Comparison of ENCODE assay signal across 20 cellular contexts in the genomic region with DNA sequence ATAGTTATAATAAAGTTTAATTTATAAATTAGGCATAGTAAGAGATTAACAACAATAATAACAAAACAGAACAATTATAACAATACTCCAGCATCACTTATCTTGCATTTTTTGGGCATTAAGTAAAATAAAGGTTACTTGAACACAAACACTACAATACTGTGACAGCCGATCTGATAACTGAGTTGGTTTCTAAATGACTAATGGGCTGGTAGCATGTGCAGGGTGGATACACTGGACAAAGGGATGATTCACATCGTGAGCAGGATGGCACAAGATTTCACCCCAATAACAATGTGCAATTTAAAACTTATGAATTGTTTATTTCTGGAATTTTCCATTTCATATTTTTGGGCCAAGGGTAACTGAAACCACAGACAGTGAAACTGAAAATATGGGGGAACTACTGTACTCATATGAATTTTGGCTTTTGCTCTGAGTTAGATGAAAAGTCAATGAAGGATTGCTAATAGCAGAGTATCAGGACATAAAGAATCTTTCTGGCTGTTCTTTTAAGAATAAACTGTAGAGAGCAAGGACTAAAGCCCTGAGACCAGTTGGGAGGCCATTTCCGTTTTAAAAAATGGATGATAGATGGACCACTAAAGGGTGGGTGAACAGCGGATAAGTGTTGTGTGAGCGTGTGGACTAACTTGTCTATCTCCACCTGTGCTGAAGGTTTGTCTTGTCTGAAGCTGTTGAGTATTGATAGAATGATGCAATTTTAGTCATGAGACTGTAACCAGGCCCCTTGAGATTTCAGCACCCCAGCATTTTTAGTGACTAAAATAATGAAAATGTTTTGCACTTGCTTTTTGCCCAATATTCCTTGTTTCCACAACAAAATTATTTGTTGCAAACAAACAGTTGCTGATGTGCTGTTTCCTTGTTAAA. TPM values are rescaled to one million over a fixed set of nuclear protein-coding genes. Genes with fewer than 3 reads are reported as not detected.
DNase-seq lines count a peak whose midpoint lies in the region; ATAC-seq lines count a peak whose summit lies in the region.
"Had no signal": no experiment of that assay in that cellular context is flagged by ENCODE, and none has a peak within 500 bp of the region (broad histone marks: within the 10 kb centered on the region; RNA-seq: fewer than 3 reads in every experiment).

No MANE protein-coding gene starts in this region.

- peak; percentile 35 to 53 for ATAC-seq in activated T-cell treated with anti-CD3 and anti-CD28 coated beads, Interleukin-2, amount 50 U/mL, for 4 hours
- ATAC-seq in HG03432 (IDR thresholded peaks at IDR 0.05; ENCODE audit: unreplicated experiment) (peak; percentile 57), HG03342 (IDR thresholded peaks at IDR 0.05; ENCODE audit: unreplicated experiment) (no peak)
- peak; percentile 63 for ATAC-seq in stimulated activated effector memory CD8-positive, alpha-beta T cell treated with anti-CD3 and anti-CD28 coated beads, Interleukin-12 subunit alpha, Interleukin-12 subunit beta, amount 100 ng/mL, for 72 hours

- H3K27me3 Mint-ChIP-seq in activated T-cell treated with anti-CD3 and anti-CD28 coated beads, Interleukin-2, amount 50 U/mL, for 4 hours (ENCODE audit: low read depth) = peaks cover 30% of the 10 kb centered on the region

- no peaks in the 10 kb centered on the region for H3K9me3 Mint-ChIP-seq in activated T-cell treated with anti-CD3 and anti-CD28 coated beads, Interleukin-2, amount 50 U/mL, for 4 hours
- H3K9me3 Mint-ChIP-seq in stimulated activated effector memory CD8-positive, alpha-beta T cell treated with anti-CD3 and anti-CD28 coated beads, Interleukin-12 subunit alpha, Interleukin-12 subunit beta, amount 100 ng/mL, for 72 hours = no peaks in the 10 kb centered on the region

- no peaks in the 10 kb centered on the region for H3K4me1 Mint-ChIP-seq in activated T-cell treated with anti-CD3 and anti-CD28 coated beads, Interleukin-2, amount 50 U/mL, for 4 hours (ENCODE audit: low read depth)
- no peaks in the 10 kb centered on the region for H3K4me1 Mint-ChIP-seq in stimulated activated effector memory CD8-positive, alpha-beta T cell treated with anti-CD3 and anti-CD28 coated beads, Interleukin-12 subunit alpha, Interleukin-12 subunit beta, amount 100 ng/mL, for 72 hours

- no peak for DNase-seq in activated T-cell treated with anti-CD3 and anti-CD28 coated beads, Interleukin-2, amount 50 U/mL, for 4 hours
- DNase-seq in activated T-cell treated with anti-CD3 and anti-CD28 coated beads, Interleukin-2, amount 50 U/mL, for 1 hour = no peak
- DNase-seq in amniotic epithelial cell (ENCODE audit: low read depth) (peak; percentile 14), NCI-H748 treated with DMSO at 0.1 percent for 48 hours (lab: John Stamatoyannopoulos, UW) (no peak)
- no peak for DNase-seq in stimulated activated effector memory CD8-positive, alpha-beta T cell treated with anti-CD3 and anti-CD28 coated beads, Interleukin-12 subunit alpha, Interleukin-12 subunit beta, amount 100 ng/mL, for 72 hours (ENCODE audit: low spot score in 2 of 2)
- no peak for DNase-seq in stimulated activated CD4-positive, alpha-beta T cell treated with anti-CD3 and anti-CD28 coated beads, Interleukin-2, amount 100 ng/mL, for 24 hours
- DNase-seq: cerebellar nuclear complex, COR-L47, endodermal cell, islet precursor cell, NCI-H146, NCI-H510A treated with DMSO at 0.1 percent for 48 hours, OCI-M1, thyroid gland, WERI-Rb-1 had no signal

- no peak overlapping the region for H3K27ac Mint-ChIP-seq in stimulated activated effector memory CD8-positive, alpha-beta T cell treated with anti-CD3 and anti-CD28 coated beads, Interleukin-12 subunit alpha, Interleukin-12 subunit beta, amount 100 ng/mL, for 72 hours
- H3K27ac Mint-ChIP-seq: endodermal cell, mesothelial cell of epicardium had no signal

- no peak overlapping the region for H3K4me3 Mint-ChIP-seq in activated T-cell treated with anti-CD3 and anti-CD28 coated beads, Interleukin-2, amount 50 U/mL, for 4 hours
- no peak overlapping the region for H3K4me3 Mint-ChIP-seq in stimulated activated effector memory CD8-positive, alpha-beta T cell treated with anti-CD3 and anti-CD28 coated beads, Interleukin-12 subunit alpha, Interleukin-12 subunit beta, amount 100 ng/mL, for 72 hours
- H3K4me3 Mint-ChIP-seq: endodermal cell, mesothelial cell of epicardium had no signal

- H3K36me3 Mint-ChIP-seq in activated T-cell treated with anti-CD3 and anti-CD28 coated beads, Interleukin-2, amount 50 U/mL, for 4 hours (ENCODE audit: insufficient read depth) = no peaks in the 10 kb centered on the region
- H3K36me3 Mint-ChIP-seq in stimulated activated effector memory CD8-positive, alpha-beta T cell treated with anti-CD3 and anti-CD28 coated beads, Interleukin-12 subunit alpha, Interleukin-12 subunit beta, amount 100 ng/mL, for 72 hours = no peaks in the 10 kb centered on the region
- H3K36me3 Mint-ChIP-seq: mesothelial cell of epicardium had no signal

RNA-seq across cellular contexts. Expression of a gene that starts 8.2 kb away (rescaled TPM):
- not detected for total RNA-seq in activated T-cell treated with anti-CD3 and anti-CD28 coated beads, Interleukin-2, amount 50 U/mL, for 4 hours
- total RNA-seq: endodermal cell, glomerular endothelial cell, mesothelial cell of epicardium, right atrium auricular region, thyroid gland had no signal

RNA-seq across cellular contexts. Expression of a gene that starts 32.1 kb away (rescaled TPM):
- not detected for total RNA-seq in activated T-cell treated with anti-CD3 and anti-CD28 coated beads, Interleukin-2, amount 50 U/mL, for 4 hours
- total RNA-seq: endodermal cell, glomerular endothelial cell, mesothelial cell of epicardium, right atrium auricular region, thyroid gland had no signal

RNA-seq across cellular contexts. Expression of a gene that starts 37.6 kb away (rescaled TPM):
- total RNA-seq in activated T-cell treated with anti-CD3 and anti-CD28 coated beads, Interleukin-2, amount 50 U/mL, for 4 hours = under 1 TPM; 0.34 to 0.76 (median 0.53) TPM
- total RNA-seq: glomerular endothelial cell had no signal

RNA-seq across cellular contexts. Expression of a gene that starts 40.0 kb away (rescaled TPM):
- total RNA-seq in activated T-cell treated with anti-CD3 and anti-CD28 coated beads, Interleukin-2, amount 50 U/mL, for 4 hours = not detected
- total RNA-seq: glomerular endothelial cell, mesothelial cell of epicardium, right atrium auricular region had no signal
